Comparison of ENCODE assay signal across 31 cellular contexts in genomic region chr5:153888781-153889180, GRCh38.
"Had no signal": no experiment of that assay in that cellular context is flagged by ENCODE, and none has a peak within 500 bp of the region (broad histone marks: within the 10 kb centered on the region; RNA-seq: fewer than 3 reads in every experiment).

No MANE protein-coding gene starts in this region.

- H3K9me3 Mint-ChIP-seq: activated CD4-positive, alpha-beta memory T cell treated with anti-CD3 and anti-CD28 coated beads, Interleukin-2, amount 10 ng/mL, durations not matched to agents 7 days and 5 days; activated naive CD8-positive, alpha-beta T cell treated with anti-CD3 and anti-CD28 coated beads for 36 hours; activated T-helper 17 cell treated with anti-CD3 and anti-CD28 coated beads, Interleukin-2, amount 50 U/mL, for 72 hours had no signal

- DNase-seq: activated CD4-positive, alpha-beta memory T cell treated with anti-CD3 and anti-CD28 coated beads, Interleukin-2, amount 10 ng/mL, durations not matched to agents 7 days and 5 days; activated CD4-positive, alpha-beta T cell treated with anti-CD3 and anti-CD28 coated beads for 1 hour; activated CD4-positive, alpha-beta T cell treated with anti-CD3 and anti-CD28 coated beads for 48 hours; activated CD4-positive, CD25-positive, alpha-beta regulatory T cell; activated CD8-positive, alpha-beta memory T cell treated with anti-CD3 and anti-CD28 coated beads for 24 hours; activated CD8-positive, alpha-beta memory T cell treated with anti-CD3 and anti-CD28 coated beads, Interleukin-2, amount 10 ng/mL, durations not matched to agents 7 days and 5 days; activated CD8-positive, alpha-beta memory T cell treated with anti-CD3 and anti-CD28 coated beads, Interleukin-2, amount 50 U/mL, for 48 hours; activated effector memory CD4-positive, alpha-beta T cell treated with anti-CD3 and anti-CD28 coated beads, Interleukin-2, amount 50 U/mL, for 16 hours; activated naive CD4-positive, alpha-beta T cell; activated naive CD4-positive, alpha-beta T cell treated with anti-CD3 and anti-CD28 coated beads, Interleukin-2, amount 50 U/mL, for 16 hours; activated naive CD8-positive, alpha-beta T cell treated with anti-CD3 and anti-CD28 coated beads for 36 hours; activated T-cell treated with anti-CD3 and anti-CD28 coated beads, Interleukin-2, amount 50 U/mL, for 48 hours; NCI-H1092 treated with DMSO at 0.1 percent for 48 hours; NCI-H1417; NCI-H1694; NCI-H1930; NCI-H2081 treated with DMSO at 0.1 percent for 48 hours; NCI-H510A; NCI-H526; NCI-H748 treated with DMSO at 0.1 percent for 48 hours; NK-92 treated with Interleukin-12 subunit alpha and Interleukin-12 subunit beta, amount 100 ng/mL, for 24 hours; PC-3; Peyer's patch; RPMI8226; SHP77 treated with DMSO at 0.1 percent for 48 hours; SW 1271; T1000; WERI-Rb-1 had no signal

- H3K4me2 ChIP-seq: KMS-11 had no signal

- H3K27me3 ChIP-seq: ascending aorta, Peyer's patch had no signal

- H3K4me1 Mint-ChIP-seq: activated CD4-positive, alpha-beta memory T cell treated with anti-CD3 and anti-CD28 coated beads, Interleukin-2, amount 10 ng/mL, durations not matched to agents 7 days and 5 days; activated CD8-positive, alpha-beta memory T cell treated with anti-CD3 and anti-CD28 coated beads, Interleukin-2, amount 10 ng/mL, durations not matched to agents 7 days and 5 days; activated naive CD8-positive, alpha-beta T cell treated with anti-CD3 and anti-CD28 coated beads for 36 hours; activated T-helper 17 cell treated with anti-CD3 and anti-CD28 coated beads, Interleukin-2, amount 50 U/mL, for 72 hours had no signal

- H3K36me3 ChIP-seq: ascending aorta, Peyer's patch, WERI-Rb-1 had no signal

- H3K4me3 Mint-ChIP-seq: activated CD4-positive, alpha-beta memory T cell treated with anti-CD3 and anti-CD28 coated beads, Interleukin-2, amount 10 ng/mL, durations not matched to agents 7 days and 5 days; activated CD8-positive, alpha-beta memory T cell treated with anti-CD3 and anti-CD28 coated beads, Interleukin-2, amount 10 ng/mL, durations not matched to agents 7 days and 5 days; activated naive CD8-positive, alpha-beta T cell treated with anti-CD3 and anti-CD28 coated beads for 36 hours; activated T-helper 17 cell treated with anti-CD3 and anti-CD28 coated beads, Interleukin-2, amount 50 U/mL, for 72 hours had no signal

- H3K27ac ChIP-seq: ascending aorta, KMS-11, Peyer's patch, WERI-Rb-1 had no signal

- H3K36me3 Mint-ChIP-seq: activated CD8-positive, alpha-beta memory T cell treated with anti-CD3 and anti-CD28 coated beads, Interleukin-2, amount 10 ng/mL, durations not matched to agents 7 days and 5 days; activated naive CD8-positive, alpha-beta T cell treated with anti-CD3 and anti-CD28 coated beads for 36 hours had no signal

- H3K9ac ChIP-seq: KMS-11 had no signal

- H3K27me3 Mint-ChIP-seq: activated CD4-positive, alpha-beta memory T cell treated with anti-CD3 and anti-CD28 coated beads, Interleukin-2, amount 10 ng/mL, durations not matched to agents 7 days and 5 days; activated T-helper 17 cell treated with anti-CD3 and anti-CD28 coated beads, Interleukin-2, amount 50 U/mL, for 72 hours had no signal

- H3K4me3 ChIP-seq: ascending aorta, Peyer's patch had no signal

- ATAC-seq: activated CD8-positive, alpha-beta memory T cell treated with anti-CD3 and anti-CD28 coated beads, Interleukin-2, amount 10 ng/mL, durations not matched to agents 7 days and 5 days; activated T-helper 17 cell treated with anti-CD3 and anti-CD28 coated beads, Interleukin-2, amount 50 U/mL, for 72 hours; PC-3 had no signal

- H3K27ac Mint-ChIP-seq: activated CD4-positive, alpha-beta memory T cell treated with anti-CD3 and anti-CD28 coated beads, Interleukin-2, amount 10 ng/mL, durations not matched to agents 7 days and 5 days; activated CD8-positive, alpha-beta memory T cell treated with anti-CD3 and anti-CD28 coated beads, Interleukin-2, amount 10 ng/mL, durations not matched to agents 7 days and 5 days; activated naive CD8-positive, alpha-beta T cell treated with anti-CD3 and anti-CD28 coated beads for 36 hours; activated T-helper 17 cell treated with anti-CD3 and anti-CD28 coated beads, Interleukin-2, amount 50 U/mL, for 72 hours had no signal

- H3K9me3 ChIP-seq: ascending aorta, Peyer's patch had no signal

- H3K4me1 ChIP-seq: Peyer's patch had no signal
